35 cellular contexts compared by ENCODE assay signal in genomic region chr6:79706527-79706926, GRCh38.
"Had no signal": no experiment of that assay in that cellular context is flagged by ENCODE, and none has a peak within 500 bp of the region (broad histone marks: within the 10 kb centered on the region; RNA-seq: fewer than 3 reads in every experiment).

No MANE protein-coding gene starts in this region.

- H3K4me3 Mint-ChIP-seq: activated CD4-positive, alpha-beta memory T cell treated with anti-CD3 and anti-CD28 coated beads, Interleukin-2, amount 10 ng/mL, durations not matched to agents 7 days and 5 days; activated CD4-positive, alpha-beta T cell treated with anti-CD3 and anti-CD28 coated beads for 36 hours; activated CD4-positive, alpha-beta T cell treated with anti-CD3 and anti-CD28 coated beads, Interleukin-2, amount 10 ng/mL, durations not matched to agents 7 days and 5 days; activated CD8-positive, alpha-beta memory T cell treated with anti-CD3 and anti-CD28 coated beads, Interleukin-2, amount 10 ng/mL, durations not matched to agents 7 days and 5 days; activated CD8-positive, alpha-beta T cell treated with anti-CD3 and anti-CD28 coated beads, Interleukin-2, amount 10 ng/mL, durations not matched to agents 7 days and 5 days; activated naive CD4-positive, alpha-beta T cell treated with anti-CD3 and anti-CD28 coated beads, Interleukin-2, amount 10 ng/mL, durations not matched to agents 7 days and 5 days; activated naive CD4-positive, alpha-beta T cell treated with anti-CD3 and anti-CD28 coated beads, Interleukin-2, amount 50 U/mL, for 24 hours; activated naive CD8-positive, alpha-beta T cell; activated naive CD8-positive, alpha-beta T cell treated with anti-CD3 and anti-CD28 coated beads, Interleukin-2, amount 10 ng/mL, durations not matched to agents 7 days and 5 days; activated naive CD8-positive, alpha-beta T cell treated with anti-CD3 and anti-CD28 coated beads, Interleukin-2, amount 50 U/mL, for 24 hours; activated T-cell treated with anti-CD3 and anti-CD28 coated beads, Interleukin-2, amount 50 U/mL, for 24 hours; brain; T-helper 1 cell treated with Interleukin-12 subunit alpha and Interleukin-12 subunit beta and Interleukin-4 antibody, amounts not matched to agents 30 μg/mL and 1 μg/mL, for 36 hours; T-helper 2 cell treated with Interferon-gamma antibody and Interleukin-4, amounts not matched to agents 5 μg/mL and 100 μg/mL, for 36 hours had no signal

- H3K27me3 ChIP-seq: ascending aorta had no signal

- H3K27ac ChIP-seq: ascending aorta, VCaP had no signal

- H3K36me3 ChIP-seq: ascending aorta had no signal

- H3K9me3 ChIP-seq: ascending aorta had no signal

- H3K4me1 ChIP-seq: ascending aorta had no signal

- H3K4me1 Mint-ChIP-seq: activated CD4-positive, alpha-beta memory T cell treated with anti-CD3 and anti-CD28 coated beads, Interleukin-2, amount 10 ng/mL, durations not matched to agents 7 days and 5 days had no signal

- ATAC-seq: activated CD4-positive, alpha-beta T cell treated with anti-CD3 and anti-CD28 coated beads for 36 hours; activated CD4-positive, CD25-positive, alpha-beta regulatory T cell treated with anti-CD3 and anti-CD28 coated beads, Interleukin-2, amount 50 U/mL, for 24 hours; activated CD8-positive, alpha-beta memory T cell treated with anti-CD3 and anti-CD28 coated beads, Interleukin-2, amount 10 ng/mL, durations not matched to agents 7 days and 5 days; activated CD8-positive, alpha-beta T cell treated with anti-CD3 and anti-CD28 coated beads, Interleukin-2, amount 10 ng/mL, durations not matched to agents 7 days and 5 days; activated naive CD8-positive, alpha-beta T cell treated with anti-CD3 and anti-CD28 coated beads, Interleukin-2, amount 50 U/mL, for 24 hours had no signal

- DNase-seq: activated CD4-positive, alpha-beta memory T cell treated with anti-CD3 and anti-CD28 coated beads, Interleukin-2, amount 10 ng/mL, durations not matched to agents 7 days and 5 days; activated CD4-positive, alpha-beta T cell treated with anti-CD3 and anti-CD28 coated beads for 1 hour; activated CD4-positive, alpha-beta T cell treated with anti-CD3 and anti-CD28 coated beads for 36 hours; activated CD4-positive, alpha-beta T cell treated with anti-CD3 and anti-CD28 coated beads for 48 hours; activated CD4-positive, alpha-beta T cell treated with anti-CD3 and anti-CD28 coated beads, Interleukin-2, amount 10 ng/mL, durations not matched to agents 7 days and 5 days; activated CD4-positive, alpha-beta T cell treated with anti-CD3 and anti-CD28 coated beads, Interleukin-2, amount 50 U/mL, for 48 hours; activated CD4-positive, CD25-positive, alpha-beta regulatory T cell; activated CD8-positive, alpha-beta memory T cell treated with anti-CD3 and anti-CD28 coated beads for 24 hours; activated CD8-positive, alpha-beta memory T cell treated with anti-CD3 and anti-CD28 coated beads, Interleukin-2, amount 10 ng/mL, durations not matched to agents 7 days and 5 days; activated CD8-positive, alpha-beta memory T cell treated with anti-CD3 and anti-CD28 coated beads, Interleukin-2, amount 50 U/mL, for 48 hours; activated CD8-positive, alpha-beta T cell treated with anti-CD3 and anti-CD28 coated beads, Interleukin-2, amount 10 ng/mL, durations not matched to agents 7 days and 5 days; activated effector memory CD4-positive, alpha-beta T cell treated with Interleukin-2 at 50 U/mL for 16 hours; activated gamma-delta T cell; activated naive CD4-positive, alpha-beta T cell treated with anti-CD3 and anti-CD28 coated beads, Interleukin-2, amount 10 ng/mL, durations not matched to agents 7 days and 5 days; activated naive CD4-positive, alpha-beta T cell treated with Interleukin-2 at 50 U/mL for 16 hours; activated naive CD8-positive, alpha-beta T cell treated with anti-CD3 and anti-CD28 coated beads, Interleukin-2, amount 10 ng/mL, durations not matched to agents 7 days and 5 days; activated naive CD8-positive, alpha-beta T cell treated with anti-CD3 and anti-CD28 coated beads, Interleukin-2, amount 50 U/mL, for 24 hours; activated T-cell treated with anti-CD3 and anti-CD28 coated beads, Interleukin-2, amount 50 U/mL, for 24 hours; activated T-cell treated with anti-CD3 and anti-CD28 coated beads, Interleukin-2, amount 50 U/mL, for 48 hours; amygdala; anterior cingulate cortex; central memory CD4-positive, alpha-beta T cell; T-helper 1 cell; T-helper 2 cell; T-helper 9 cell had no signal

- FAIRE-seq: TTC549 had no signal

- H3K27me3 Mint-ChIP-seq: activated CD4-positive, alpha-beta memory T cell treated with anti-CD3 and anti-CD28 coated beads, Interleukin-2, amount 10 ng/mL, durations not matched to agents 7 days and 5 days; activated CD4-positive, alpha-beta T cell treated with anti-CD3 and anti-CD28 coated beads, Interleukin-2, amount 10 ng/mL, durations not matched to agents 7 days and 5 days; activated naive CD4-positive, alpha-beta T cell treated with anti-CD3 and anti-CD28 coated beads, Interleukin-2, amount 50 U/mL, for 24 hours; activated naive CD8-positive, alpha-beta T cell treated with anti-CD3 and anti-CD28 coated beads, Interleukin-2, amount 10 ng/mL, durations not matched to agents 7 days and 5 days; activated naive CD8-positive, alpha-beta T cell treated with anti-CD3 and anti-CD28 coated beads, Interleukin-2, amount 50 U/mL, for 24 hours; activated T-cell treated with anti-CD3 and anti-CD28 coated beads, Interleukin-2, amount 50 U/mL, for 24 hours; brain had no signal

- H3K9me3 Mint-ChIP-seq: activated CD4-positive, alpha-beta memory T cell treated with anti-CD3 and anti-CD28 coated beads, Interleukin-2, amount 10 ng/mL, durations not matched to agents 7 days and 5 days; activated CD4-positive, alpha-beta T cell treated with anti-CD3 and anti-CD28 coated beads, Interleukin-2, amount 10 ng/mL, durations not matched to agents 7 days and 5 days; activated naive CD4-positive, alpha-beta T cell treated with anti-CD3 and anti-CD28 coated beads, Interleukin-2, amount 10 ng/mL, durations not matched to agents 7 days and 5 days; activated naive CD4-positive, alpha-beta T cell treated with anti-CD3 and anti-CD28 coated beads, Interleukin-2, amount 50 U/mL, for 24 hours; activated naive CD8-positive, alpha-beta T cell treated with anti-CD3 and anti-CD28 coated beads, Interleukin-2, amount 10 ng/mL, durations not matched to agents 7 days and 5 days; activated naive CD8-positive, alpha-beta T cell treated with anti-CD3 and anti-CD28 coated beads, Interleukin-2, amount 50 U/mL, for 24 hours; activated T-cell treated with anti-CD3 and anti-CD28 coated beads, Interleukin-2, amount 50 U/mL, for 24 hours; activated T-helper 2 cell treated with anti-CD3 and anti-CD28 coated beads, Interferon-gamma antibody, Interleukin-2, Interleukin-4, amounts not matched to agents 10 μg/mL and 5 μg/mL and 100 μg/mL, durations not matched to agents 14 hours and 24 hours and 36 hours; brain; T-helper 1 cell treated with Interleukin-12 subunit alpha and Interleukin-12 subunit beta and Interleukin-4 antibody, amounts not matched to agents 30 μg/mL and 1 μg/mL, for 36 hours; T-helper 2 cell treated with Interferon-gamma antibody and Interleukin-4, amounts not matched to agents 5 μg/mL and 100 μg/mL, for 36 hours had no signal

- H3K27ac Mint-ChIP-seq: activated CD4-positive, alpha-beta memory T cell treated with anti-CD3 and anti-CD28 coated beads, Interleukin-2, amount 10 ng/mL, durations not matched to agents 7 days and 5 days; activated CD4-positive, alpha-beta T cell treated with anti-CD3 and anti-CD28 coated beads for 36 hours; activated CD4-positive, alpha-beta T cell treated with anti-CD3 and anti-CD28 coated beads, Interleukin-2, amount 10 ng/mL, durations not matched to agents 7 days and 5 days; activated CD8-positive, alpha-beta memory T cell treated with anti-CD3 and anti-CD28 coated beads, Interleukin-2, amount 10 ng/mL, durations not matched to agents 7 days and 5 days; activated CD8-positive, alpha-beta T cell treated with anti-CD3 and anti-CD28 coated beads, Interleukin-2, amount 10 ng/mL, durations not matched to agents 7 days and 5 days; activated naive CD4-positive, alpha-beta T cell treated with anti-CD3 and anti-CD28 coated beads, Interleukin-2, amount 10 ng/mL, durations not matched to agents 7 days and 5 days; activated naive CD4-positive, alpha-beta T cell treated with anti-CD3 and anti-CD28 coated beads, Interleukin-2, amount 50 U/mL, for 24 hours; activated naive CD8-positive, alpha-beta T cell; activated naive CD8-positive, alpha-beta T cell treated with anti-CD3 and anti-CD28 coated beads, Interleukin-2, amount 10 ng/mL, durations not matched to agents 7 days and 5 days; activated naive CD8-positive, alpha-beta T cell treated with anti-CD3 and anti-CD28 coated beads, Interleukin-2, amount 50 U/mL, for 24 hours; activated T-cell treated with anti-CD3 and anti-CD28 coated beads, Interleukin-2, amount 50 U/mL, for 24 hours; activated T-helper 2 cell treated with anti-CD3 and anti-CD28 coated beads, Interferon-gamma antibody, Interleukin-2, Interleukin-4, amounts not matched to agents 10 μg/mL and 5 μg/mL and 100 μg/mL, durations not matched to agents 14 hours and 24 hours and 36 hours; brain; T-helper 1 cell treated with Interleukin-12 subunit alpha and Interleukin-12 subunit beta and Interleukin-4 antibody, amounts not matched to agents 30 μg/mL and 1 μg/mL, for 36 hours; T-helper 2 cell treated with Interferon-gamma antibody and Interleukin-4, amounts not matched to agents 5 μg/mL and 100 μg/mL, for 36 hours had no signal

- H3K36me3 Mint-ChIP-seq: activated CD8-positive, alpha-beta memory T cell treated with anti-CD3 and anti-CD28 coated beads, Interleukin-2, amount 10 ng/mL, durations not matched to agents 7 days and 5 days; activated naive CD4-positive, alpha-beta T cell treated with anti-CD3 and anti-CD28 coated beads, Interleukin-2, amount 10 ng/mL, durations not matched to agents 7 days and 5 days; activated naive CD4-positive, alpha-beta T cell treated with anti-CD3 and anti-CD28 coated beads, Interleukin-2, amount 50 U/mL, for 24 hours; activated naive CD8-positive, alpha-beta T cell; activated naive CD8-positive, alpha-beta T cell treated with anti-CD3 and anti-CD28 coated beads, Interleukin-2, amount 10 ng/mL, durations not matched to agents 7 days and 5 days; brain had no signal

- H3K4me3 ChIP-seq: ascending aorta had no signal
